ENCODE assay signal across 1 cellular context in the genomic region with DNA sequence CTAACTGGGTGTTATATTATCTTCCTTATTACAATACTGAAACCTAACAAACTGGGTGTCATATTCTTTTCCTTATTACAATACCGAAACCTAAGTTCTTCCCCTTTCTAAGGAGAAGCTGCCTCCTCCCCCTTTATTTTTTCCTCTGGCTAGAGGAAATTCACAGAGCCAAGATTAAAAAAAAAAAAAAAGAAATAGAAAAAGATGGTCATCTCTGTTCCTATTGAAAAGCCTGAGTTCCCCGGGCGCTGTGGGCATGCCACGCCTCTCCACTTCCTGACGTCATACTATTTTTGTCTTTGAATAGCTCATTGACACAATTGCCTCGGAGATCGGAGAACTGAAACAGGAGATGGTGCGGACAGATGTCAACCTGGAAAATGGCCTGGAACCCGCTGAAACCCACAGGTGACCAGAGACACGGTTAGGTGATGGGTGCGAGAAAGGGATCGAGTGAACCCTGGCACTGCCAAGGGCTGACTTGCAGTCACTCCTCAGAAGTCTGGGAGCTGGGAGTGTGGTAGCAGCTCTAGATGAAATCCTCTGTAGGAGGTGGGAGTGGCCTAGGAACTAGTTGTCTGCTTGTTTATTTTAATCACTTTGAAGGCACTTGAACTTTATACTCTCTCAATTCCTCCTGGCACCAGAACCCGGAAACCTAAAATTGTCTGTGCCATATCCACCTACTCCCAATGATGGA.
TF ChIP-seq lines count a peak whose summit lies in the region.

No MANE protein-coding gene starts in this region.

TF ChIP-seq in GM12878, 131 proteins besides CTCF, POLR2A, EP300 and RAD21 (continued from another document):
- no peak for TF ChIP-seq MAX (IDR thresholded peaks at IDR 0.05; ENCODE audit: low read depth, low read length)
- TF ChIP-seq, protein P1, sequence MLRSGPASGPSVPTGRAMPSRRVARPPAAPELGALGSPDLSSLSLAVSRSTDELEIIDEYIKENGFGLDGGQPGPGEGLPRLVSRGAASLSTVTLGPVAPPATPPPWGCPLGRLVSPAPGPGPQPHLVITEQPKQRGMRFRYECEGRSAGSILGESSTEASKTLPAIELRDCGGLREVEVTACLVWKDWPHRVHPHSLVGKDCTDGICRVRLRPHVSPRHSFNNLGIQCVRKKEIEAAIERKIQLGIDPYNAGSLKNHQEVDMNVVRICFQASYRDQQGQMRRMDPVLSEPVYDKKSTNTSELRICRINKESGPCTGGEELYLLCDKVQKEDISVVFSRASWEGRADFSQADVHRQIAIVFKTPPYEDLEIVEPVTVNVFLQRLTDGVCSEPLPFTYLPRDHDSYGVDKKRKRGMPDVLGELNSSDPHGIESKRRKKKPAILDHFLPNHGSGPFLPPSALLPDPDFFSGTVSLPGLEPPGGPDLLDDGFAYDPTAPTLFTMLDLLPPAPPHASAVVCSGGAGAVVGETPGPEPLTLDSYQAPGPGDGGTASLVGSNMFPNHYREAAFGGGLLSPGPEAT (IDR thresholded peaks at IDR 0.05; ENCODE audit: low read depth), result peak; percentile 62; the same call in 1 of the 2 replicates
